Comparison of ENCODE assay signal across 8 cellular contexts in the genomic region with DNA sequence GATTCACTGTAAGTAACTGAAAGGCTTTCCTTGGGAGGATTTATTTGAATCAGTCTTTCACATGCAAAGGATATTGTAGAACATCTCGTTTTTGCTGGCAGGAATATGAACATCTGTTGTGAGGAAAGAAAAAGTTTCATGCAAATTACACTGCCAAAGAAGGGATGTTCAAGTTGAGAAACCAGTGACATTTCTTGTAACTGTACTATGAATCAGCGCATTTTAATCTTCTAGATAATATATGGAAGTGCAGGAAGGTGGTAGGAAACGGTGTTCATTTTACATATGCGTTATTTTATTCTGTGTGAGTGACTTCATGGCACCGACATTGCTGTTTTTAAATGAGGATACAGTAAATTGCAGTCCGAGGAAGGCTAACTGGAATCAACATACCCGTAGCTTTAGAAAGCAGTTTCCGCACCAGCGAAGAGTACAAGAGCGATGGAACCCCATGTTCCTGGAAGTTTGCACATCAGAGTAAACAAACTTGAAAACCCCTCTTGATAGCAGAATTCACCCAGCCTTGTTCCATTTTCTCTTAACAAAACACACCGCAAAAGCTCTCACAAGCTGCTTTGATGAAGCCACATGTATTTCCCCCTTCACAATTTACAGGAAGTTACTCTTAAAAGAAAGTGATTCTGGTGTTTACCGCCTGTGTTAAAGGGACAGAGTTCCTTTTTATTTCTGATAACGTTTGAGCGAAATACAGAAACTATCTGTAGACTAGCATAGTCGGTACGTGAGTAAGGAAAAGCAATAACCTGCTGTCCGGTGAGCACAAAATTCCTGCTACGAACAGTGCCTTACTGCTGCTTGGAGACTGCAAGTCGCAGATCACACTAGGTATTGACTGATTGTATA. TPM values are rescaled to one million over a fixed set of nuclear protein-coding genes. Genes with fewer than 3 reads are reported as not detected.
DNase-seq lines count a peak whose midpoint lies in the region; ATAC-seq and TF ChIP-seq lines count a peak whose summit lies in the region.

No MANE protein-coding gene starts in this region.

- H2BK12ac ChIP-seq in neuronal stem cell (ENCODE audit: low read length) = no peak overlapping the region

- H3K36me3 Mint-ChIP-seq in activated CD4-positive, alpha-beta T cell treated with anti-CD3 and anti-CD28 coated beads, Interleukin-2, amount 10 ng/mL, durations not matched to agents 7 days and 5 days (ENCODE audit: low read depth) = peaks cover 71% of the 10 kb centered on the region

- H3K27me3 ChIP-seq in GM06990 (replicated peaks; ENCODE audit: control insufficient read depth, insufficient read depth, low read length) = no peaks in the 10 kb centered on the region
- H3K27me3 ChIP-seq in neuronal stem cell (ENCODE audit: control insufficient read depth in 3 of 3, insufficient read depth in 3 of 3, low read depth in 1 of 3, low read length in 3 of 3) = peaks cover 0 to 2% (median 0%) of the 10 kb centered on the region in 3 experiments

- no peak overlapping the region for H3K18ac ChIP-seq in neuronal stem cell (ENCODE audit: low read length)

- no CpG with 5 or more reads among the region's 19 CpGs for whole genome bisulfite sequencing in neuronal stem cell (ENCODE audit: extremely low coverage in 2 of 2, insufficient read length in 2 of 2, insufficient replicate concordance in 1 of 2), 2 donors

- CTCF ChIA-PET in activated CD4-positive, alpha-beta T cell treated with anti-CD3 and anti-CD28 coated beads, Interleukin-2, amount 10 ng/mL, durations not matched to agents 7 days and 5 days (lab: Charles Lee) = interaction anchor here (1.0 to 2.5 kb wide), 2 partner anchors 17 to 21 kb away, joined by 3 to 6 read pairs; no protein-coding TSS in a partner anchor

- H3K4ac ChIP-seq in neuronal stem cell (ENCODE audit: low read length) = no peak overlapping the region

- H3K36me3 ChIP-seq in GM06990 (ENCODE audit: control insufficient read depth, insufficient read depth, low read length) (peaks cover 8% of the 10 kb centered on the region), KOPT-K1 (ENCODE audit: insufficient read depth, low read length) (no peaks in the 10 kb centered on the region), neuronal stem cell (replicated peaks in 1 of 2; ENCODE audit: control insufficient read depth in 2 of 2, insufficient read depth in 2 of 2, low read length in 2 of 2) (no peaks in the 10 kb centered on the region)

- H3K14ac ChIP-seq in neuronal stem cell (ENCODE audit: low read length) = no peak overlapping the region

- no peak overlapping the region for H3K9ac ChIP-seq in neuronal stem cell (ENCODE audit: low read depth, low read length, poor library complexity)

- peak; percentile 48 for ATAC-seq in GM21619 (IDR thresholded peaks at IDR 0.05; ENCODE audit: unreplicated experiment)

- H3K79me1 ChIP-seq in neuronal stem cell (ENCODE audit: low read depth, low read length) = no peaks in the 10 kb centered on the region

- no peak overlapping the region for H2BK15ac ChIP-seq in neuronal stem cell (ENCODE audit: low read length)

- TF ChIP-seq POLR2A in erythroblast (IDR thresholded peaks at IDR 0.05; ENCODE audit: low read length) = peak; percentile 63

- H4K91ac ChIP-seq in neuronal stem cell (ENCODE audit: low read depth, low read length, poor library complexity) = no peak overlapping the region

- H3K4me3 ChIP-seq in GM06990 (replicated peaks; ENCODE audit: low read depth, low read length) = peak overlapping the region; percentile 70
- no peak overlapping the region for H3K4me3 ChIP-seq in neuronal stem cell (ENCODE audit: low read length in 2 of 2)

- peak overlapping the region; percentile 95 for H3K27ac Mint-ChIP-seq in activated CD4-positive, alpha-beta T cell treated with anti-CD3 and anti-CD28 coated beads, Interleukin-2, amount 10 ng/mL, durations not matched to agents 7 days and 5 days

- no peak overlapping the region for H4K8ac ChIP-seq in neuronal stem cell (ENCODE audit: low read depth, low read length)

- H3K4me1 Mint-ChIP-seq in activated CD4-positive, alpha-beta T cell treated with anti-CD3 and anti-CD28 coated beads, Interleukin-2, amount 10 ng/mL, durations not matched to agents 7 days and 5 days = peaks cover 84% of the 10 kb centered on the region

- POLR2A ChIA-PET in activated CD4-positive, alpha-beta T cell treated with anti-CD3 and anti-CD28 coated beads, Interleukin-2, amount 10 ng/mL, durations not matched to agents 7 days and 5 days (lab: Charles Lee) = interaction anchor here (0.6 to 1.0 kb wide), 2 partner anchors 11 to 19 kb away, joined by 3 read pairs; a partner anchor contains a TSS

- H3K23ac ChIP-seq in neuronal stem cell (ENCODE audit: low read depth, low read length, poor library complexity) = no peak overlapping the region

- H3K9me3 ChIP-seq in KOPT-K1 (ENCODE audit: insufficient read depth, low read length, poor library complexity, severe bottlenecking) (no peaks in the 10 kb centered on the region), neuronal stem cell (replicated peaks in 1 of 2; ENCODE audit: control insufficient read depth in 2 of 2, insufficient read depth in 1 of 2, low read depth in 1 of 2, low read length in 2 of 2) (no peaks in the 10 kb centered on the region)

- H3K9me3 Mint-ChIP-seq in activated CD4-positive, alpha-beta T cell treated with anti-CD3 and anti-CD28 coated beads, Interleukin-2, amount 10 ng/mL, durations not matched to agents 7 days and 5 days = no peaks in the 10 kb centered on the region

- H3K4me3 Mint-ChIP-seq in activated CD4-positive, alpha-beta T cell treated with anti-CD3 and anti-CD28 coated beads, Interleukin-2, amount 10 ng/mL, durations not matched to agents 7 days and 5 days = peak overlapping the region; percentile 84

- peaks cover 13% of the 10 kb centered on the region in 2 donors for H3K4me1 ChIP-seq in neuronal stem cell (ENCODE audit: control insufficient read depth in 2 of 2, insufficient read depth in 1 of 2, low read depth in 1 of 2, low read length in 2 of 2)

- H2AFZ ChIP-seq in neuronal stem cell (ENCODE audit: low read length) = peak overlapping the region; percentile 76

- no peak for TF ChIP-seq CTCF in GM06990 (IDR thresholded peaks at IDR 0.05; ENCODE audit: insufficient read depth, low read length, poor library complexity, severe bottlenecking)

- H3K27me3 Mint-ChIP-seq in activated CD4-positive, alpha-beta T cell treated with anti-CD3 and anti-CD28 coated beads, Interleukin-2, amount 10 ng/mL, durations not matched to agents 7 days and 5 days = peaks cover 3% of the 10 kb centered on the region

- DNase-seq in GM06990 (ENCODE audit: extremely low read depth, insufficient read length) (no peak), erythroblast (lab: John Stamatoyannopoulos, UW) (peak; percentile 63 to 80), neuronal stem cell (ENCODE audit: low spot score) (no peak), COR-L47 (lab: John Stamatoyannopoulos, UW) (no peak), HuH-7 (ENCODE audit: low spot score) (no peak)
- DNase-seq in activated CD4-positive, alpha-beta T cell treated with anti-CD3 and anti-CD28 coated beads, Interleukin-2, amount 10 ng/mL, durations not matched to agents 7 days and 5 days = peak; percentile 82

- no peak overlapping the region for H2AK5ac ChIP-seq in neuronal stem cell (ENCODE audit: low read depth, low read length)

- H2BK120ac ChIP-seq in neuronal stem cell (ENCODE audit: low read depth, low read length) = no peak overlapping the region

- no peak overlapping the region for H2BK5ac ChIP-seq in neuronal stem cell (ENCODE audit: low read length)

- no peak overlapping the region for H3K4me2 ChIP-seq in neuronal stem cell (ENCODE audit: insufficient read depth, low read length, poor library complexity, severe bottlenecking)

- peak overlapping the region; percentile 68 for H3K27ac ChIP-seq in KOPT-K1 (ENCODE audit: low read depth, low read length, poor library complexity, severe bottlenecking)
- no peak overlapping the region for H3K27ac ChIP-seq in neuronal stem cell (replicated peaks; ENCODE audit: low read length)

RNA-seq across cellular contexts. Expression of a gene that starts 11.5 kb away (rescaled TPM):
- total RNA-seq in activated CD4-positive, alpha-beta T cell treated with anti-CD3 and anti-CD28 coated beads, Interleukin-2, amount 10 ng/mL, durations not matched to agents 7 days and 5 days = 10 to 100 TPM; 27.1 to 30.8 TPM
- polyA plus RNA-seq in neuronal stem cell (2013, experiment 1 of 2) = 2.1 TPM
- polyA plus RNA-seq in neuronal stem cell (2013, experiment 2 of 2) = 2.3 TPM

Comparison
In these comparisons a context has a peak if more than half of its experiments do, and no peak if none do; other contexts are left out.
1. DNase-seq: peak in activated CD4-positive, alpha-beta T cell treated with anti-CD3 and anti-CD28 coated beads, Interleukin-2, amount 10 ng/mL, durations not matched to agents 7 days and 5 days (single experiment) and erythroblast (2 of 2); none in GM06990 (single experiment), neuronal stem cell (single experiment), COR-L47 (single experiment) and HuH-7 (single experiment).